Comparison of ENCODE assay signal across 18 cellular contexts in the genomic region with DNA sequence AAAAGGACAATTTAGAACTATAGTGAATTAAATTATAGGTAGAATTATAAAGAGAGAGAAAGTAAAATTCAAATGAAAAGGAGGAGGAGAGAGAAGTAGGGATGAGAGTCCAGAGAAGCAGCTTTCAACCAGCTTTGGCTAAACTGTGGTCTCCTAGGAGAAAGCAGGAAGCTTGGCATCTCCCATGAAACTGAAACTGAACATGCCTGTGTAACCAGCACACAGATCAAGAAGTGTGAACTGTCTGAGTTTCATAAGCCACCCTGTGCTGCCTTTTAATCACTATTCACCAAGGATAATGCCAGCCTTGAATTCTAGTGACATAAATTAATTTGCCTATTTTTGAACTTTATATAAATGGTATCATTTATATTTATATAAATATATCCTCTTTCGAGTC.
DNase-seq lines count a peak whose midpoint lies in the region; ATAC-seq, FAIRE-seq and TF ChIP-seq lines count a peak whose summit lies in the region.
"Had no signal": no experiment of that assay in that cellular context is flagged by ENCODE, and none has a peak within 500 bp of the region (broad histone marks: within the 10 kb centered on the region; RNA-seq: fewer than 3 reads in every experiment).

No MANE protein-coding gene starts in this region.

- H3K36me3 ChIP-seq in left ventricle myocardium inferior (no peaks in the 10 kb centered on the region), HAP-1 (replicated peaks) (no peaks in the 10 kb centered on the region)
- H3K36me3 ChIP-seq: BE2C, sigmoid colon had no signal

- H3K27me3 Mint-ChIP-seq in mesothelial cell of epicardium (ENCODE audit: low read depth): peaks cover 4% of the 10 kb centered on the region

- H3K27ac Mint-ChIP-seq in mesothelial cell of epicardium: no peak overlapping the region
- H3K27ac Mint-ChIP-seq: nephron had no signal

- H3K27me3 ChIP-seq in left ventricle myocardium inferior (ENCODE audit: low read depth) (no peaks in the 10 kb centered on the region), HAP-1 (ENCODE audit: low read depth) (no peaks in the 10 kb centered on the region)
- H3K27me3 ChIP-seq: BE2C, sigmoid colon had no signal

- no peak overlapping the region for H3K4me3 ChIP-seq in left ventricle myocardium inferior
- no peak overlapping the region for H3K4me3 ChIP-seq in HAP-1
- H3K4me3 ChIP-seq: sigmoid colon had no signal

- no peak overlapping the region for H3K4me3 Mint-ChIP-seq in mesothelial cell of epicardium
- H3K4me3 Mint-ChIP-seq: nephron had no signal

- H3K27ac ChIP-seq in left ventricle myocardium inferior (replicated peaks): peak overlapping the region; percentile 61
- H3K27ac ChIP-seq: KMS-11 had no signal

- no peaks in the 10 kb centered on the region for H3K36me3 Mint-ChIP-seq in mesothelial cell of epicardium

- in situ Hi-C loops in HAP-1 (cut with MboI; ENCODE audit: low sequenced_read_pairs): no loop called here

- intact Hi-C loops in left ventricle myocardium inferior (cut with micrococcal nuclease): no loop called here

- FAIRE-seq in GM18507 (lab: Jason Lieb, UNC): peak; percentile 74
- FAIRE-seq: H54 had no signal

- no peaks in the 10 kb centered on the region for H3K9me3 Mint-ChIP-seq in mesothelial cell of epicardium
- H3K9me3 Mint-ChIP-seq: nephron had no signal

- DNase-seq in GM18507 (ENCODE audit: extremely low spot score, insufficient read length, low read depth) (no peak), left ventricle myocardium inferior (no peak), activated gamma-delta T cell (lab: John Stamatoyannopoulos, UW) (no peak), mesothelial cell of epicardium (ENCODE audit: low spot score in 2 of 2, unreplicated experiment in 2 of 2) (no peak), HAP-1 (ENCODE audit: low spot score in 2 of 2) (no peak)
- DNase-seq: activated CD4-positive, CD25-positive, alpha-beta regulatory T cell treated with anti-CD3 and anti-CD28 coated beads, Interleukin-2, amount 50 U/mL, for 72 hours; BE2C; DMS79 treated with DMSO at 0.1 percent for 48 hours; effector memory CD4-positive, alpha-beta T cell; kidney glomerular epithelial cell; NCI-H2107; sigmoid colon had no signal

- H3K9me3 ChIP-seq in left ventricle myocardium inferior (replicated peaks): no peaks in the 10 kb centered on the region
- H3K9me3 ChIP-seq in HAP-1: no peaks in the 10 kb centered on the region
- H3K9me3 ChIP-seq: BE2C, sigmoid colon had no signal

- H3K4me1 Mint-ChIP-seq in mesothelial cell of epicardium: peaks cover 4% of the 10 kb centered on the region
- H3K4me1 Mint-ChIP-seq: nephron had no signal

- ATAC-seq in GM19463 (IDR thresholded peaks at IDR 0.05; ENCODE audit: unreplicated experiment): peak; percentile 87
- ATAC-seq in HG03432 (IDR thresholded peaks at IDR 0.05; ENCODE audit: unreplicated experiment): peak; percentile 81
- no peak for ATAC-seq in GM19328 (IDR thresholded peaks at IDR 0.05; ENCODE audit: unreplicated experiment)

- TF ChIP-seq CTCF in left ventricle myocardium inferior (IDR thresholded peaks at IDR 0.05; ENCODE audit: borderline replicate concordance) (no peak), mesothelial cell of epicardium (IDR thresholded peaks at IDR 0.05; ENCODE audit: unreplicated experiment) (no peak)

- peaks cover 35% of the 10 kb centered on the region for H3K4me1 ChIP-seq in left ventricle myocardium inferior
- H3K4me1 ChIP-seq in HAP-1: no peaks in the 10 kb centered on the region
- H3K4me1 ChIP-seq: BE2C had no signal
